In the genomic region with DNA sequence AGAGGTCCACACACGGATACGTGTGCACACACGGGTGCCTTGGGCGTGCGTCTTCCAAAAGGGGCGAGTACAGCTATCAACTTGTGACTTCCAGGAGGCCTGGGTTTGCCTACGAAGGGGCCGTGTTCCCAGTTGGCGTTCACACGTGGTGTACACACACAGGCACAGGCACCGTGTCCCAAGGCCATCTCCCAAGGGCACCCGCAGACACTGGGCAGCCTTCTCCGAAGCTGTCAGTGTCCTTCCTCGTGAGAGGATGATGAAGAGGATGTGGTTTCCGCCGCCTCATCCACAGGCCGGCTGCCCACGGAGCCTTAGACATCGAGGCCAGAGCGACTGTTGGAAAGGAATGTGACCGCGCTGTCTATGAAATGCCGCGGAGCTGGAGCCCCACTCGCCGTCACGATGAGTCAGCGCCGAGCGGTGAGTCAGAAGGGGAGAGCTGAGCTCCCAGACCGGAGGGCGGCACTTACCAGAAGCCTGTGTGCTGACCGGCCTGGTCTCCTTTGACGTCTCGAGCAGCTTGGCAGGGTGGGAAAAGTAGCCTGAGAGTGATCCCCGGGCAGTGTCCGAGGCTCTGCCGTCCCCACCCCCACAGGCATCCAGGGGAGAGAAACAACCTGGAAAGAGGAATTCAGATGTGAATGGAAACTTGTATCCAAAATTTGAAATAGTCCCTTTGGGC, we compare ENCODE assay signal across 8 cellular contexts.
DNase-seq lines count a peak whose midpoint lies in the region; TF ChIP-seq lines count a peak whose summit lies in the region.

No MANE protein-coding gene starts in this region.

- peaks cover 12% of the 10 kb centered on the region for H3K9me3 Mint-ChIP-seq in activated T-helper 2 cell treated with anti-CD3 and anti-CD28 coated beads, Interferon-gamma antibody, Interleukin-2, Interleukin-4, amounts not matched to agents 10 μg/mL and 5 μg/mL and 100 μg/mL, durations not matched to agents 14 hours and 24 hours and 36 hours
- H3K9me3 Mint-ChIP-seq in type B pancreatic cell, result no peaks in the 10 kb centered on the region

- no peaks in the 10 kb centered on the region for H3K36me3 Mint-ChIP-seq in activated T-helper 2 cell treated with anti-CD3 and anti-CD28 coated beads, Interferon-gamma antibody, Interleukin-2, Interleukin-4, amounts not matched to agents 10 μg/mL and 5 μg/mL and 100 μg/mL, durations not matched to agents 14 hours and 24 hours and 36 hours (ENCODE audit: low read depth)
- no peaks in the 10 kb centered on the region for H3K36me3 Mint-ChIP-seq in type B pancreatic cell

- H3K4me3 Mint-ChIP-seq in activated T-helper 2 cell treated with anti-CD3 and anti-CD28 coated beads, Interferon-gamma antibody, Interleukin-2, Interleukin-4, amounts not matched to agents 10 μg/mL and 5 μg/mL and 100 μg/mL, durations not matched to agents 14 hours and 24 hours and 36 hours (ENCODE audit: low read depth), result no peak overlapping the region
- peak overlapping the region; percentile 65 for H3K4me3 Mint-ChIP-seq in type B pancreatic cell

- no peak overlapping the region for H2AFZ ChIP-seq in parathyroid adenoma

- no peak overlapping the region for H3K4me3 ChIP-seq in parathyroid adenoma (ENCODE audit: low read depth, low read length)

- no peaks in the 10 kb centered on the region for H3K36me3 ChIP-seq in parathyroid adenoma (ENCODE audit: control insufficient read depth, insufficient read depth, low read length)

- H3K79me2 ChIP-seq in parathyroid adenoma, result no peaks in the 10 kb centered on the region

- H3K9ac ChIP-seq in parathyroid adenoma, result no peak overlapping the region

- H3K4me2 ChIP-seq in parathyroid adenoma (ENCODE audit: low read length), result no peak overlapping the region

- no peak for TF ChIP-seq CTCF in parathyroid adenoma (IDR thresholded peaks at IDR 0.05)
- no peak for TF ChIP-seq CTCF in type B pancreatic cell (conservative IDR thresholded peaks at IDR 0.05)

- H3K27me3 ChIP-seq in parathyroid adenoma (ENCODE audit: control insufficient read depth, insufficient read depth, low read length), result no peaks in the 10 kb centered on the region

- peaks cover 4% of the 10 kb centered on the region for H3K27me3 Mint-ChIP-seq in activated T-helper 2 cell treated with anti-CD3 and anti-CD28 coated beads, Interferon-gamma antibody, Interleukin-2, Interleukin-4, amounts not matched to agents 10 μg/mL and 5 μg/mL and 100 μg/mL, durations not matched to agents 14 hours and 24 hours and 36 hours (ENCODE audit: low read depth)
- H3K27me3 Mint-ChIP-seq in type B pancreatic cell, result peaks cover 41% of the 10 kb centered on the region

- peak overlapping the region; percentile 42 for H3K27ac ChIP-seq in parathyroid adenoma

- intact Hi-C loops in activated T-helper 2 cell treated with anti-CD3 and anti-CD28 coated beads, Interferon-gamma antibody, Interleukin-2, Interleukin-4, amounts not matched to agents 10 μg/mL and 5 μg/mL and 100 μg/mL, durations not matched to agents 14 hours and 24 hours and 36 hours (cut with micrococcal nuclease), result no loop called here

- peaks cover 8% of the 10 kb centered on the region for H3K4me1 Mint-ChIP-seq in activated T-helper 2 cell treated with anti-CD3 and anti-CD28 coated beads, Interferon-gamma antibody, Interleukin-2, Interleukin-4, amounts not matched to agents 10 μg/mL and 5 μg/mL and 100 μg/mL, durations not matched to agents 14 hours and 24 hours and 36 hours (ENCODE audit: low read depth)
- peaks cover 59% of the 10 kb centered on the region for H3K4me1 Mint-ChIP-seq in type B pancreatic cell (ENCODE audit: unreplicated experiment)

- no peaks in the 10 kb centered on the region for H3K9me3 ChIP-seq in parathyroid adenoma (ENCODE audit: control insufficient read depth, low read length)

- no peak overlapping the region for H3K27ac Mint-ChIP-seq in activated T-helper 2 cell treated with anti-CD3 and anti-CD28 coated beads, Interferon-gamma antibody, Interleukin-2, Interleukin-4, amounts not matched to agents 10 μg/mL and 5 μg/mL and 100 μg/mL, durations not matched to agents 14 hours and 24 hours and 36 hours
- H3K27ac Mint-ChIP-seq in type B pancreatic cell, result peak overlapping the region; percentile 87

- H3K4me1 ChIP-seq in parathyroid adenoma, result no peaks in the 10 kb centered on the region

- DNase-seq in 8988T (peak; percentile 84), LoVo (ENCODE audit: low spot score) (peak; percentile 84), glomerular visceral epithelial cell (ENCODE audit: extremely low spot score) (peak; percentile 98), type B pancreatic cell (ENCODE audit: extremely low spot score, unreplicated experiment) (no peak), NCI-H1436 (lab: John Stamatoyannopoulos, UW) (no peak)
- DNase-seq in activated T-helper 2 cell treated with anti-CD3 and anti-CD28 coated beads, Interferon-gamma antibody, Interleukin-2, Interleukin-4, amounts not matched to agents 10 μg/mL and 5 μg/mL and 100 μg/mL, durations not matched to agents 14 hours and 24 hours and 36 hours (ENCODE audit: low spot score), result peak; percentile 11
- DNase-seq in effector CD8-positive, alpha-beta T cell (lab: John Stamatoyannopoulos, UW), result no peak

Comparison
In these comparisons a context has a peak if more than half of its experiments do, and no peak if none do; other contexts are left out.
1. DNase-seq: peak in 8988T (single experiment), LoVo (single experiment), activated T-helper 2 cell treated with anti-CD3 and anti-CD28 coated beads, Interferon-gamma antibody, Interleukin-2, Interleukin-4, amounts not matched to agents 10 μg/mL and 5 μg/mL and 100 μg/mL, durations not matched to agents 14 hours and 24 hours and 36 hours (single experiment) and glomerular visceral epithelial cell (single experiment); none in type B pancreatic cell (single experiment), NCI-H1436 (single experiment) and effector CD8-positive, alpha-beta T cell (single experiment).